In genomic region chr4:99087887-99088484, GRCh38 we compare ENCODE assay signal across 1 cellular context.
TF ChIP-seq lines count a peak whose summit lies in the region.

No MANE protein-coding gene starts in this region.

TF ChIP-seq in Ishikawa, 13 proteins besides CTCF, POLR2A, EP300 and RAD21 (continued from another document):
- TF ChIP-seq, protein P1, sequence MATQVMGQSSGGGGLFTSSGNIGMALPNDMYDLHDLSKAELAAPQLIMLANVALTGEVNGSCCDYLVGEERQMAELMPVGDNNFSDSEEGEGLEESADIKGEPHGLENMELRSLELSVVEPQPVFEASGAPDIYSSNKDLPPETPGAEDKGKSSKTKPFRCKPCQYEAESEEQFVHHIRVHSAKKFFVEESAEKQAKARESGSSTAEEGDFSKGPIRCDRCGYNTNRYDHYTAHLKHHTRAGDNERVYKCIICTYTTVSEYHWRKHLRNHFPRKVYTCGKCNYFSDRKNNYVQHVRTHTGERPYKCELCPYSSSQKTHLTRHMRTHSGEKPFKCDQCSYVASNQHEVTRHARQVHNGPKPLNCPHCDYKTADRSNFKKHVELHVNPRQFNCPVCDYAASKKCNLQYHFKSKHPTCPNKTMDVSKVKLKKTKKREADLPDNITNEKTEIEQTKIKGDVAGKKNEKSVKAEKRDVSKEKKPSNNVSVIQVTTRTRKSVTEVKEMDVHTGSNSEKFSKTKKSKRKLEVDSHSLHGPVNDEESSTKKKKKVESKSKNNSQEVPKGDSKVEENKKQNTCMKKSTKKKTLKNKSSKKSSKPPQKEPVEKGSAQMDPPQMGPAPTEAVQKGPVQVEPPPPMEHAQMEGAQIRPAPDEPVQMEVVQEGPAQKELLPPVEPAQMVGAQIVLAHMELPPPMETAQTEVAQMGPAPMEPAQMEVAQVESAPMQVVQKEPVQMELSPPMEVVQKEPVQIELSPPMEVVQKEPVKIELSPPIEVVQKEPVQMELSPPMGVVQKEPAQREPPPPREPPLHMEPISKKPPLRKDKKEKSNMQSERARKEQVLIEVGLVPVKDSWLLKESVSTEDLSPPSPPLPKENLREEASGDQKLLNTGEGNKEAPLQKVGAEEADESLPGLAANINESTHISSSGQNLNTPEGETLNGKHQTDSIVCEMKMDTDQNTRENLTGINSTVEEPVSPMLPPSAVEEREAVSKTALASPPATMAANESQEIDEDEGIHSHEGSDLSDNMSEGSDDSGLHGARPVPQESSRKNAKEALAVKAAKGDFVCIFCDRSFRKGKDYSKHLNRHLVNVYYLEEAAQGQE (IDR thresholded peaks at IDR 0.05; ENCODE audit: low read depth): no peak
TF ChIP-seq in Ishikawa: peak in this region for 1.
